25 cellular contexts compared by ENCODE assay signal in genomic region chr4:109155112-109155511, GRCh38.
"Had no signal": no experiment of that assay in that cellular context is flagged by ENCODE, and none has a peak within 500 bp of the region (broad histone marks: within the 10 kb centered on the region; RNA-seq: fewer than 3 reads in every experiment).

No MANE protein-coding gene starts in this region.

- H3K27ac Mint-ChIP-seq: activated B cell treated with CpG ODN at 0.5 μM for 24 hours; activated CD4-positive, alpha-beta T cell treated with anti-CD3 and anti-CD28 coated beads, Interleukin-2, amount 10 ng/mL, durations not matched to agents 24 days and 14 days; activated CD8-positive, alpha-beta memory T cell treated with anti-CD3 and anti-CD28 coated beads, Interleukin-2, amount 10 ng/mL, durations not matched to agents 7 days and 5 days; activated naive CD4-positive, alpha-beta T cell treated with anti-CD3 and anti-CD28 coated beads, Interleukin-2, amount 50 U/mL, for 24 hours; activated T-cell treated with anti-CD3 and anti-CD28 coated beads, Interleukin-2, amount 50 U/mL, for 24 hours; activated T-helper 1 cell treated with anti-CD3 and anti-CD28 coated beads, Interleukin-12 subunit alpha, Interleukin-12 subunit beta, Interleukin-2, Interleukin-4 antibody, amounts not matched to agents 30 ng/mL and 10 ng/mL and 1 ng/mL, durations not matched to agents 14 hours and 24 hours and 36 hours; T-helper 1 cell treated with Interleukin-12 subunit alpha and Interleukin-12 subunit beta and Interleukin-4 antibody, amounts not matched to agents 30 μg/mL and 1 μg/mL, for 36 hours had no signal

- DNase-seq: activated B cell treated with CpG ODN at 0.5 μM for 24 hours; activated CD4-positive, alpha-beta T cell treated with anti-CD3 and anti-CD28 coated beads for 1 hour; activated CD4-positive, alpha-beta T cell treated with anti-CD3 and anti-CD28 coated beads, Interleukin-2, amount 10 ng/mL, durations not matched to agents 24 days and 14 days; activated CD4-positive, alpha-beta T cell treated with anti-CD3 and anti-CD28 coated beads, Interleukin-2, amount 50 U/mL, for 48 hours; activated CD8-positive, alpha-beta memory T cell treated with anti-CD3 and anti-CD28 coated beads, Interleukin-2, amount 10 ng/mL, durations not matched to agents 7 days and 5 days; activated effector memory CD4-positive, alpha-beta T cell treated with Interleukin-2 at 50 U/mL for 16 hours; activated naive CD4-positive, alpha-beta T cell; activated T-cell treated with anti-CD3 and anti-CD28 coated beads, Interleukin-2, amount 50 U/mL, for 24 hours; amniotic stem cell; KG1; NCI-H1092; NCI-H1930; NCI-H2107; NCI-H510A treated with DMSO at 0.1 percent for 48 hours; NCI-H69; NK-92 treated with Interleukin-12 subunit alpha and Interleukin-12 subunit beta, amount 100 ng/mL, for 24 hours; Peyer's patch; Right ventricle myocardium superior; SJCRH30 had no signal

- H3K27me3 Mint-ChIP-seq: central memory CD8-positive, alpha-beta T cell had no signal

- H3K4me3 Mint-ChIP-seq: activated B cell treated with CpG ODN at 0.5 μM for 24 hours; activated CD4-positive, alpha-beta T cell treated with anti-CD3 and anti-CD28 coated beads, Interleukin-2, amount 10 ng/mL, durations not matched to agents 24 days and 14 days; activated CD8-positive, alpha-beta memory T cell treated with anti-CD3 and anti-CD28 coated beads, Interleukin-2, amount 10 ng/mL, durations not matched to agents 7 days and 5 days; activated naive CD4-positive, alpha-beta T cell treated with anti-CD3 and anti-CD28 coated beads, Interleukin-2, amount 50 U/mL, for 24 hours; activated T-cell treated with anti-CD3 and anti-CD28 coated beads, Interleukin-2, amount 50 U/mL, for 24 hours; activated T-helper 1 cell treated with anti-CD3 and anti-CD28 coated beads, Interleukin-12 subunit alpha, Interleukin-12 subunit beta, Interleukin-2, Interleukin-4 antibody, amounts not matched to agents 30 ng/mL and 10 ng/mL and 1 ng/mL, durations not matched to agents 14 hours and 24 hours and 36 hours; brain; central memory CD8-positive, alpha-beta T cell; T-helper 1 cell treated with Interleukin-12 subunit alpha and Interleukin-12 subunit beta and Interleukin-4 antibody, amounts not matched to agents 30 μg/mL and 1 μg/mL, for 36 hours had no signal

- H3K9me3 Mint-ChIP-seq: activated B cell treated with CpG ODN at 0.5 μM for 24 hours; activated CD4-positive, alpha-beta T cell treated with anti-CD3 and anti-CD28 coated beads, Interleukin-2, amount 10 ng/mL, durations not matched to agents 24 days and 14 days; activated naive CD4-positive, alpha-beta T cell treated with anti-CD3 and anti-CD28 coated beads, Interleukin-2, amount 50 U/mL, for 24 hours; activated T-cell treated with anti-CD3 and anti-CD28 coated beads, Interleukin-2, amount 50 U/mL, for 24 hours; activated T-helper 1 cell treated with anti-CD3 and anti-CD28 coated beads, Interleukin-12 subunit alpha, Interleukin-12 subunit beta, Interleukin-2, Interleukin-4 antibody, amounts not matched to agents 30 ng/mL and 10 ng/mL and 1 ng/mL, durations not matched to agents 14 hours and 24 hours and 36 hours; brain; central memory CD8-positive, alpha-beta T cell; T-helper 1 cell treated with Interleukin-12 subunit alpha and Interleukin-12 subunit beta and Interleukin-4 antibody, amounts not matched to agents 30 μg/mL and 1 μg/mL, for 36 hours had no signal

- ATAC-seq: activated CD8-positive, alpha-beta memory T cell treated with anti-CD3 and anti-CD28 coated beads, Interleukin-2, amount 10 ng/mL, durations not matched to agents 7 days and 5 days; SK-N-SH treated with all-trans-retinoic acid at 6 μM for 48 hours had no signal

- H3K4me1 Mint-ChIP-seq: activated B cell treated with CpG ODN at 0.5 μM for 24 hours; activated CD4-positive, alpha-beta T cell treated with anti-CD3 and anti-CD28 coated beads, Interleukin-2, amount 10 ng/mL, durations not matched to agents 24 days and 14 days; activated CD8-positive, alpha-beta memory T cell treated with anti-CD3 and anti-CD28 coated beads, Interleukin-2, amount 10 ng/mL, durations not matched to agents 7 days and 5 days; activated naive CD4-positive, alpha-beta T cell treated with anti-CD3 and anti-CD28 coated beads, Interleukin-2, amount 50 U/mL, for 24 hours; central memory CD8-positive, alpha-beta T cell had no signal

- H3K36me3 Mint-ChIP-seq: activated CD8-positive, alpha-beta memory T cell treated with anti-CD3 and anti-CD28 coated beads, Interleukin-2, amount 10 ng/mL, durations not matched to agents 7 days and 5 days; activated naive CD4-positive, alpha-beta T cell treated with anti-CD3 and anti-CD28 coated beads, Interleukin-2, amount 50 U/mL, for 24 hours; brain had no signal
